Comparison of ENCODE assay signal across 8 cellular contexts in genomic region chr12:79547044-79547734, GRCh38.
DNase-seq lines count a peak whose midpoint lies in the region; ATAC-seq and TF ChIP-seq lines count a peak whose summit lies in the region.
"Had no signal": no experiment of that assay in that cellular context is flagged by ENCODE, and none has a peak within 500 bp of the region (broad histone marks: within the 10 kb centered on the region; RNA-seq: fewer than 3 reads in every experiment).

No MANE protein-coding gene starts in this region.

- TF ChIP-seq EP300 in transverse colon (IDR thresholded peaks at IDR 0.05; ENCODE audit: low read depth) = no peak

- H3K9me3 ChIP-seq in HAP-1 (no peaks in the 10 kb centered on the region), transverse colon (no peaks in the 10 kb centered on the region)

- peak; percentile 18 to 36 for DNase-seq in HAP-1 (ENCODE audit: low spot score in 2 of 2)
- peak; percentile 79 for DNase-seq in amniotic epithelial cell (ENCODE audit: low read depth)
- peak; percentile 73 for DNase-seq in iPS-NIHi7 (ENCODE audit: extremely low spot score)
- peak; percentile 34 for DNase-seq in transverse colon
- no peak for DNase-seq in GM13977 (ENCODE audit: low spot score)
- no peak for DNase-seq in COR-L47 (lab: John Stamatoyannopoulos, UW)
- DNase-seq: GOT3 had no signal

- 17 to 53% methylated on average over 2 to 5 of the region's 5 CpGs for WGBS in transverse colon (ENCODE audit: low coverage in 1 of 2), 2 donors

- no peak for TF ChIP-seq POLR2A in transverse colon (IDR thresholded peaks at IDR 0.05)

- H3K27me3 ChIP-seq in HAP-1 (ENCODE audit: low read depth) (no peaks in the 10 kb centered on the region), transverse colon (no peaks in the 10 kb centered on the region)

- no peak for ATAC-seq in HG03469 (IDR thresholded peaks at IDR 0.05; ENCODE audit: unreplicated experiment)

- intact Hi-C loops in transverse colon (cut with DNase I; ENCODE audit: low total_unique reads) = no loop called here

- TF ChIP-seq CTCF in transverse colon (IDR thresholded peaks at IDR 0.05) = no peak
- TF ChIP-seq CTCF in GM13977 (IDR thresholded peaks at IDR 0.05; ENCODE audit: extremely low read depth, insufficient read depth, missing control alignments) = no peak

- peak overlapping the region in 3 of 4 donors; percentile 3 to 68 (median 11) for H3K27ac ChIP-seq in transverse colon

- H3K4me3 ChIP-seq in HAP-1 (no peak overlapping the region), transverse colon (no peak overlapping the region)

- in situ Hi-C loops in HAP-1 (cut with MboI; ENCODE audit: low sequenced_read_pairs) = loop anchor here (25.0 kb wide), 1 partner anchor 135 kb away; no protein-coding TSS in a partner anchor
- in situ Hi-C loops in transverse colon (cut with MboI; ENCODE audit: low pct_ligation_motif_present in 1 of 4, low pct_unique_long_range_greater_than_20kb in 1 of 4, low sequenced_read_pairs in 3 of 4) = loop anchor here in 2 of 4 donors (10.0 to 25.0 kb wide), 2 partner anchors 132 to 135 kb away; no protein-coding TSS in a partner anchor
- in situ Hi-C loops in GM13977 (cut with MboI; ENCODE audit: low pct_unique_long_range_greater_than_20kb, low sequenced_read_pairs, unreplicated experiment) = no loop called here

- H3K4me1 ChIP-seq in HAP-1 = peaks cover 19% of the 10 kb centered on the region
- H3K4me1 ChIP-seq in transverse colon = peaks cover 0 to 14% (median 9%) of the 10 kb centered on the region in 4 donors

- H3K36me3 ChIP-seq in HAP-1 (replicated peaks) (no peaks in the 10 kb centered on the region), transverse colon (no peaks in the 10 kb centered on the region)

Comparison
In these comparisons a context has a peak if more than half of its experiments do, and no peak if none do; other contexts are left out.
1. DNase-seq: peak in HAP-1 (2 of 2), amniotic epithelial cell (single experiment), iPS-NIHi7 (single experiment) and transverse colon (single experiment); none in GM13977 (single experiment) and COR-L47 (single experiment).